Comparison of ENCODE assay signal across 8 cellular contexts in genomic region chr12:14367097-14367661, GRCh38. TPM values are rescaled to one million over a fixed set of nuclear protein-coding genes. Genes with fewer than 3 reads are reported as not detected.
DNase-seq lines count a peak whose midpoint lies in the region; ATAC-seq and TF ChIP-seq lines count a peak whose summit lies in the region.

No MANE protein-coding gene starts in this region.

- H3K36me3 Mint-ChIP-seq in chondrocyte (ENCODE audit: low read depth), result no peaks in the 10 kb centered on the region

- H3K27me3 ChIP-seq in heart right ventricle, result no peaks in the 10 kb centered on the region
- H3K27me3 ChIP-seq in NT2/D1 (ENCODE audit: insufficient read depth, insufficient read length), result no peaks in the 10 kb centered on the region
- no peaks in the 10 kb centered on the region for H3K27me3 ChIP-seq in mucosa of rectum (ENCODE audit: control insufficient read depth in 2 of 2, insufficient read depth in 2 of 2, low read length in 2 of 2)

- H3K9ac ChIP-seq in NT2/D1 (ENCODE audit: insufficient read length, low read depth), result no peak overlapping the region
- peak overlapping the region; percentile 42 to 52 for H3K9ac ChIP-seq in mucosa of rectum (ENCODE audit: low read depth in 1 of 2, low read length in 2 of 2)

- DNase-seq in heart right ventricle (no peak), Right ventricle myocardium inferior (ENCODE audit: missing footprints) (no peak), NT2/D1 (ENCODE audit: low read depth, low spot score) (no peak), chondrocyte (ENCODE audit: low spot score) (no peak), DMS153 (lab: John Stamatoyannopoulos, UW) (no peak), occipital lobe (lab: John Stamatoyannopoulos, UW) (no peak)

- H3K4me1 ChIP-seq in heart right ventricle (peaks cover 0 to 36% (median 12%) of the 10 kb centered on the region in 9 donors), NT2/D1 (ENCODE audit: insufficient read depth, insufficient read length) (no peaks in the 10 kb centered on the region), mucosa of rectum (ENCODE audit: control insufficient read depth in 2 of 2, insufficient read depth in 2 of 2, low read length in 2 of 2) (peaks cover 2 to 4% of the 10 kb centered on the region in 2 donors)

- intact Hi-C loops in heart right ventricle (cut with DNase I) (loop anchor here in 7 of 10 donors (2.0 to 10.0 kb wide), 9 partner anchors 28 to 405 kb away; partner anchors contain the start of gene PLBD1 (in 1 of the 7)), Right ventricle myocardium inferior (cut with DNase I) (loop anchor here (5.0 to 10.0 kb wide), 2 partner anchors 50 to 198 kb away; partner anchors contain the start of gene PLBD1)

- peak overlapping the region; percentile 98 for H3K27ac Mint-ChIP-seq in chondrocyte (ENCODE audit: unreplicated experiment)

- H3K4me3 Mint-ChIP-seq in chondrocyte (ENCODE audit: unreplicated experiment), result peak overlapping the region; percentile 79

- H3K36me3 ChIP-seq in heart right ventricle (peaks cover 0 to 17% (median 0%) of the 10 kb centered on the region in 9 donors), NT2/D1 (ENCODE audit: insufficient read depth, insufficient read length, low read length) (peaks cover 7% of the 10 kb centered on the region), mucosa of rectum (ENCODE audit: control insufficient read depth in 2 of 2, insufficient read depth in 2 of 2, low read length in 2 of 2) (no peaks in the 10 kb centered on the region)

- 14 to 15% methylated on average over 6 of the region's 6 CpGs for WGBS in heart right ventricle, 2 donors

- peaks cover 5% of the 10 kb centered on the region for H3K9me3 Mint-ChIP-seq in chondrocyte (ENCODE audit: low read depth)

- H3K4me3 ChIP-seq in heart right ventricle, result peak overlapping the region; percentile 26 to 83 (median 72)
- peak overlapping the region; percentile 54 for H3K4me3 ChIP-seq in NT2/D1 (ENCODE audit: insufficient read length, low read depth)
- peak overlapping the region; percentile 89 to 94 for H3K4me3 ChIP-seq in mucosa of rectum (ENCODE audit: low read length in 2 of 2)

- TF ChIP-seq CTCF in heart right ventricle (IDR thresholded peaks at IDR 0.05), result no peak
- no peak for TF ChIP-seq CTCF in chondrocyte (IDR thresholded peaks at IDR 0.05)

- peak overlapping the region; percentile 17 to 99 (median 96) for H3K27ac ChIP-seq in heart right ventricle
- peak overlapping the region; percentile 13 to 99 for H3K27ac ChIP-seq in mucosa of rectum (ENCODE audit: low read depth in 2 of 2, low read length in 2 of 2)

- H3K9me3 ChIP-seq in heart right ventricle (peaks cover 0 to 7% (median 0%) of the 10 kb centered on the region in 11 donors), NT2/D1 (ENCODE audit: insufficient read depth, low read length) (peaks cover 6% of the 10 kb centered on the region; the same call in 1 of the 2 replicates), mucosa of rectum (ENCODE audit: control insufficient read depth in 2 of 2, low read length in 2 of 2) (no peaks in the 10 kb centered on the region)

- ATAC-seq in heart right ventricle (no peak), Right ventricle myocardium inferior (no peak), HG02678 (IDR thresholded peaks at IDR 0.05; ENCODE audit: unreplicated experiment) (peak; percentile 50)

- peaks cover 44% of the 10 kb centered on the region for H3K4me1 Mint-ChIP-seq in chondrocyte (ENCODE audit: low read depth)

- H3K27me3 Mint-ChIP-seq in chondrocyte (ENCODE audit: low read depth), result no peaks in the 10 kb centered on the region

RNA-seq across cellular contexts. Expression of gene ATF7IP, which starts 1.7 kb away (rescaled TPM):
- total RNA-seq in heart right ventricle, result 10 to 100 TPM; 37.9 to 85.8 (median 67.3) TPM
- 10 to 100 TPM in 1 of 2 donors, 1 to 10 TPM in 1; 4.0 to 13.4 TPM for polyA plus RNA-seq in heart right ventricle
- total RNA-seq in Right ventricle myocardium inferior, result 57.1 TPM
- total RNA-seq in chondrocyte, result 45.9 to 79.9 TPM (median 50.4 TPM) in 3 replicates
- total RNA-seq in occipital lobe, result 77.5 TPM
